ENCODE assay signal across 32 cellular contexts in genomic region chr19:37306383-37306963, GRCh38.
"Had no signal": no experiment of that assay in that cellular context is flagged by ENCODE, and none has a peak within 500 bp of the region (broad histone marks: within the 10 kb centered on the region; RNA-seq: fewer than 3 reads in every experiment).

No MANE protein-coding gene starts in this region.

- DNase-seq: activated B cell treated with CpG ODN at 0.5 μM for 24 hours; activated CD4-positive, alpha-beta T cell treated with anti-CD3 and anti-CD28 coated beads for 48 hours; activated CD4-positive, alpha-beta T cell treated with anti-CD3 and anti-CD28 coated beads, Interleukin-2, amount 50 U/mL, for 1 hour; activated CD4-positive, alpha-beta T cell treated with anti-CD3 and anti-CD28 coated beads, Interleukin-2, amount 50 U/mL, for 48 hours; activated CD8-positive, alpha-beta T cell treated with anti-CD3 and anti-CD28 coated beads for 36 hours; activated effector memory CD4-positive, alpha-beta T cell treated with anti-CD3 and anti-CD28 coated beads, Interleukin-2, amount 50 U/mL, for 16 hours; activated naive CD4-positive, alpha-beta T cell treated with anti-CD3 and anti-CD28 coated beads for 36 hours; activated naive CD8-positive, alpha-beta T cell treated with anti-CD3 and anti-CD28 coated beads, Interleukin-2, amount 10 ng/mL, durations not matched to agents 7 days and 5 days; activated T-cell treated with anti-CD3 and anti-CD28 coated beads, Interleukin-2, amount 50 U/mL, for 1 hour; activated T-cell treated with anti-CD3 and anti-CD28 coated beads, Interleukin-2, amount 50 U/mL, for 48 hours; brain microvascular endothelial cell; dorsolateral prefrontal cortex; effector memory CD4-positive, alpha-beta T cell; endodermal cell; erythroblast; foreskin keratinocyte; gastrocnemius medialis; glutamatergic neuron; heart left ventricle; T-helper 1 cell; T-helper 17 cell; T1000; WERI-Rb-1 had no signal

- H3K4me1 Mint-ChIP-seq: activated naive CD8-positive, alpha-beta T cell treated with anti-CD3 and anti-CD28 coated beads, Interleukin-2, amount 10 ng/mL, durations not matched to agents 7 days and 5 days; central memory CD8-positive, alpha-beta T cell; endodermal cell had no signal

- H3K27me3 Mint-ChIP-seq: activated naive CD8-positive, alpha-beta T cell treated with anti-CD3 and anti-CD28 coated beads, Interleukin-2, amount 10 ng/mL, durations not matched to agents 7 days and 5 days; central memory CD8-positive, alpha-beta T cell; T-helper 17 cell had no signal

- H3K27ac ChIP-seq: brain microvascular endothelial cell, coronary artery, dorsolateral prefrontal cortex, esophagus muscularis mucosa, foreskin keratinocyte, gastrocnemius medialis, heart left ventricle, WERI-Rb-1 had no signal

- H3K9me3 ChIP-seq: gastrocnemius medialis had no signal

- H3K4me3 Mint-ChIP-seq: activated B cell treated with CpG ODN at 0.5 μM for 24 hours; activated CD8-positive, alpha-beta T cell treated with anti-CD3 and anti-CD28 coated beads for 36 hours; activated naive CD4-positive, alpha-beta T cell treated with anti-CD3 and anti-CD28 coated beads for 36 hours; activated naive CD8-positive, alpha-beta T cell treated with anti-CD3 and anti-CD28 coated beads, Interleukin-2, amount 10 ng/mL, durations not matched to agents 7 days and 5 days; activated T-helper 1 cell treated with anti-CD3 and anti-CD28 coated beads, Interleukin-12 subunit alpha, Interleukin-12 subunit beta, Interleukin-2, Interleukin-4 antibody, amounts not matched to agents 30 ng/mL and 10 ng/mL and 1 ng/mL, durations not matched to agents 14 hours and 24 hours and 36 hours; central memory CD8-positive, alpha-beta T cell; dendritic cell treated with granulocyte-macrophage colony-stimulating factor and Interleukin-4, amounts not matched to agents 40 ng/mL and 50 ng/mL, for 4 days; endodermal cell; T-helper 17 cell; T-helper 2 cell treated with Interferon-gamma antibody and Interleukin-4, amounts not matched to agents 5 μg/mL and 100 μg/mL, for 36 hours had no signal

- H3K27me3 ChIP-seq: brain microvascular endothelial cell, dorsolateral prefrontal cortex, esophagus muscularis mucosa, foreskin keratinocyte, heart left ventricle had no signal

- H3K4me1 ChIP-seq: foreskin keratinocyte, gastrocnemius medialis had no signal

- ATAC-seq: activated CD4-positive, CD25-positive, alpha-beta regulatory T cell treated with anti-CD3 and anti-CD28 coated beads, Interleukin-2, amount 50 U/mL, for 24 hours; activated CD8-positive, alpha-beta T cell treated with anti-CD3 and anti-CD28 coated beads for 36 hours; activated naive CD4-positive, alpha-beta T cell treated with anti-CD3 and anti-CD28 coated beads, Interleukin-2, amount 50 U/mL, for 72 hours; foreskin keratinocyte; gastrocnemius medialis; heart left ventricle; T-helper 17 cell had no signal

- H3K27ac Mint-ChIP-seq: activated B cell treated with CpG ODN at 0.5 μM for 24 hours; activated CD8-positive, alpha-beta T cell treated with anti-CD3 and anti-CD28 coated beads for 36 hours; activated naive CD4-positive, alpha-beta T cell treated with anti-CD3 and anti-CD28 coated beads for 36 hours; activated naive CD4-positive, alpha-beta T cell treated with anti-CD3 and anti-CD28 coated beads, Interleukin-2, amount 50 U/mL, for 72 hours; activated naive CD8-positive, alpha-beta T cell treated with anti-CD3 and anti-CD28 coated beads, Interleukin-2, amount 10 ng/mL, durations not matched to agents 7 days and 5 days; activated T-helper 1 cell treated with anti-CD3 and anti-CD28 coated beads, Interleukin-12 subunit alpha, Interleukin-12 subunit beta, Interleukin-2, Interleukin-4 antibody, amounts not matched to agents 30 ng/mL and 10 ng/mL and 1 ng/mL, durations not matched to agents 14 hours and 24 hours and 36 hours; activated T-helper 2 cell treated with anti-CD3 and anti-CD28 coated beads, Interferon-gamma antibody, Interleukin-2, Interleukin-4, amounts not matched to agents 10 μg/mL and 5 μg/mL and 100 μg/mL, durations not matched to agents 14 hours and 24 hours and 36 hours; dendritic cell treated with granulocyte-macrophage colony-stimulating factor and Interleukin-4, amounts not matched to agents 40 ng/mL and 50 ng/mL, for 4 days; endodermal cell; T-helper 17 cell; T-helper 2 cell treated with Interferon-gamma antibody and Interleukin-4, amounts not matched to agents 5 μg/mL and 100 μg/mL, for 36 hours had no signal

- H3K4me3 ChIP-seq: coronary artery, dorsolateral prefrontal cortex, esophagus muscularis mucosa, gastrocnemius medialis, heart left ventricle had no signal

- H3K36me3 ChIP-seq: brain microvascular endothelial cell, esophagus muscularis mucosa, gastrocnemius medialis, heart left ventricle, WERI-Rb-1 had no signal
